20 cellular contexts compared by ENCODE assay signal in the genomic region with DNA sequence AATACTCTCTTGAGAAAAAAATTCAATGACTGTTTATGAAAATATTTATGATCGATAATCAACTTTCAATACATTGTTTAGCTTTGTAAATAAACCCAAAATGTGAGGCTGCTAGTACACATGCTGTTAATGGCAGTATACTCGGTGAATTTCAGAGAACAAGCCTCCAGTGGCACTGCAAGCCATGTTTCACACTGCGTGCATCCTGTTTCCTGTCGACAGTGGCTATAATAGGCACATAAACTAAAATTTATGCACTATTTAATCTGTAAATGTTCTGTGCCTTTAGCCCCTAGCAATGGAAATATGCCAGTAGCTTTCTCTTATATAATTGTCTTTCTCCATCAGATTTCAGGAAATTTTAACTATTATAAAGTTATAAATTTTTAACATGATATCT. TPM values are rescaled to one million over a fixed set of nuclear protein-coding genes. Genes with fewer than 3 reads are reported as not detected.
"Had no signal": no experiment of that assay in that cellular context is flagged by ENCODE, and none has a peak within 500 bp of the region (broad histone marks: within the 10 kb centered on the region; RNA-seq: fewer than 3 reads in every experiment).

No MANE protein-coding gene starts in this region.

- H3K27ac ChIP-seq: esophagus squamous epithelium, psoas muscle, testis, tibial nerve, upper lobe of right lung, vagina had no signal

- H3K27me3 ChIP-seq: esophagus squamous epithelium, testis, tibial nerve, upper lobe of right lung, vagina had no signal

- H3K36me3 ChIP-seq: esophagus squamous epithelium, tibial nerve, upper lobe of right lung, vagina had no signal

- H3K4me3 ChIP-seq: esophagus squamous epithelium, lung, psoas muscle, testis, tibial nerve, upper lobe of right lung, vagina had no signal

- H3K4me1 ChIP-seq: esophagus squamous epithelium, psoas muscle, testis, tibial nerve, upper lobe of right lung, vagina had no signal

- DNase-seq: esophagus squamous epithelium; foreskin fibroblast; immature natural killer cell; kidney; left cardiac atrium; left ventricle myocardium superior; naive thymus-derived CD4-positive, alpha-beta T cell; nephron progenitor cell; psoas muscle; stimulated activated CD4-positive, alpha-beta T cell treated with anti-CD3 and anti-CD28 coated beads, Interleukin-2, amount 100 ng/mL, for 24 hours; stimulated activated CD4-positive, alpha-beta T cell treated with anti-CD3 and anti-CD28 coated beads, Interleukin-4, amount 100 ng/mL, for 4 hours; stimulated activated naive B cell treated with anti-CD40 and anti-IgM and Interleukin-4, amounts not matched to agents 10 μg/mL and 1 μg/mL and 100 μg/mL, for 72 hours; stimulated activated naive CD8-positive, alpha-beta T cell treated with anti-CD3 and anti-CD28 coated beads, Interleukin-15, amount 100 ng/mL, for 72 hours; testis; upper lobe of right lung had no signal

- ATAC-seq: left cardiac atrium; left ventricle myocardium superior; naive thymus-derived CD4-positive, alpha-beta T cell; psoas muscle; sciatic nerve; stimulated activated naive B cell treated with anti-CD40 and anti-IgM and Interleukin-4, amounts not matched to agents 10 μg/mL and 1 μg/mL and 100 μg/mL, for 72 hours; stimulated activated naive CD8-positive, alpha-beta T cell treated with anti-CD3 and anti-CD28 coated beads, Interleukin-15, amount 100 ng/mL, for 72 hours; upper lobe of right lung had no signal

- H3K9me3 ChIP-seq: esophagus squamous epithelium, psoas muscle, testis, tibial nerve, upper lobe of right lung, vagina had no signal

RNA-seq across cellular contexts. Expression of a gene that starts 26.3 kb away (rescaled TPM):
- total RNA-seq: epithelial cell of proximal tubule had no signal
